8 cellular contexts compared by ENCODE assay signal in genomic region chr4:78644744-78645330, GRCh38.
DNase-seq lines count a peak whose midpoint lies in the region; ATAC-seq and TF ChIP-seq lines count a peak whose summit lies in the region.

No MANE protein-coding gene starts in this region.

- H3K36me3 ChIP-seq in A673 (ENCODE audit: insufficient read depth, low read length, poor library complexity, severe bottlenecking), result no peaks in the 10 kb centered on the region
- H3K36me3 ChIP-seq in thyroid gland, result no peaks in the 10 kb centered on the region

- no peaks in the 10 kb centered on the region for H3K36me3 Mint-ChIP-seq in naive thymus-derived CD8-positive, alpha-beta T cell

- 32 to 50% methylated on average over 4 of the region's 4 CpGs for WGBS in thyroid gland, 2 donors

- ATAC-seq in HG02678 (IDR thresholded peaks at IDR 0.05; ENCODE audit: unreplicated experiment) (peak; percentile 95), esophagus mucosa (peak; percentile 79)
- peak; percentile 98 to 99 for ATAC-seq in naive thymus-derived CD8-positive, alpha-beta T cell

- H3K9me3 ChIP-seq in A673 (ENCODE audit: low read depth, low read length, poor library complexity, severe bottlenecking), result no peaks in the 10 kb centered on the region
- no peaks in the 10 kb centered on the region for H3K9me3 ChIP-seq in thyroid gland

- H3K27me3 ChIP-seq in A673 (replicated peaks; ENCODE audit: insufficient read depth, low read depth, low read length, poor library complexity) (no peaks in the 10 kb centered on the region), thyroid gland (no peaks in the 10 kb centered on the region)

- H3K4me3 ChIP-seq in A673 (ENCODE audit: low read depth, low read length, poor library complexity, severe bottlenecking), result no peak overlapping the region
- H3K4me3 ChIP-seq in GM12875 (ENCODE audit: low read depth, low read length), result no peak overlapping the region
- no peak overlapping the region for H3K4me3 ChIP-seq in thyroid gland (replicated peaks in 1 of 3)

- no peak for TF ChIP-seq POLR2A in thyroid gland (IDR thresholded peaks at IDR 0.05)

- H3K9me3 Mint-ChIP-seq in naive thymus-derived CD8-positive, alpha-beta T cell, result no peaks in the 10 kb centered on the region

- H3K27ac ChIP-seq in A673 (ENCODE audit: low read depth, low read length, poor library complexity, severe bottlenecking) (peak overlapping the region; percentile 84), thyroid gland (peak overlapping the region; percentile 82 to 88 (median 85))

- H3K4me1 Mint-ChIP-seq in naive thymus-derived CD8-positive, alpha-beta T cell, result peaks cover 0 to 44% (median 5%) of the 10 kb centered on the region in 4 donors

- no peaks in the 10 kb centered on the region for H3K27me3 Mint-ChIP-seq in naive thymus-derived CD8-positive, alpha-beta T cell

- DNase-seq in A673 (ENCODE audit: low spot score) (peak; percentile 67), NCI-H146 treated with DMSO at 0.1 percent for 48 hours (lab: John Stamatoyannopoulos, UW; ENCODE audit: unreplicated experiment) (peak; percentile 5), thyroid gland (peak; percentile 63 to 74)
- peak; percentile 38 to 39 for DNase-seq in activated CD4-positive, alpha-beta T cell treated with anti-CD3 and anti-CD28 coated beads, Interleukin-2, amount 50 U/mL, for 4 hours
- DNase-seq in naive thymus-derived CD8-positive, alpha-beta T cell, result peak; percentile 7 to 71 (median 38)

- CTCF ChIA-PET in A673 (lab: Charles Lee), result no interaction called here

- intact Hi-C loops in A673 (cut with micrococcal nuclease; ENCODE audit: unreplicated experiment) (loop anchor here (10.0 kb wide), 2 partner anchors 130 to 220 kb away; partner anchors contain the start of gene BMP2K), thyroid gland (cut with DNase I) (no loop called here)

- no peak overlapping the region for H3K27ac Mint-ChIP-seq in naive thymus-derived CD8-positive, alpha-beta T cell

- BruUV-seq in A673 (replicated peaks; lab: Mats Ljungman, UMichigan), result no TSS peak

- POLR2A ChIA-PET in A673 (lab: Charles Lee; ENCODE audit: low non-redundant PET), result no interaction called here
- POLR2A ChIA-PET in naive thymus-derived CD8-positive, alpha-beta T cell (lab: Charles Lee), result interaction anchor here (1.1 kb wide), 1 partner anchor 131 kb away, joined by 4 read pairs; the partner anchor contains the start of gene BMP2K

- H3K4me1 ChIP-seq in A673 (ENCODE audit: insufficient read depth, low read length, poor library complexity, severe bottlenecking), result peaks cover 22% of the 10 kb centered on the region
- peaks cover 15 to 20% of the 10 kb centered on the region in 2 donors for H3K4me1 ChIP-seq in thyroid gland

- no peak overlapping the region for H3K4me3 Mint-ChIP-seq in naive thymus-derived CD8-positive, alpha-beta T cell

- peak; percentile 60 for TF ChIP-seq CTCF in A673 (conservative IDR thresholded peaks at IDR 0.05; ENCODE audit: low read depth, low read length)
- TF ChIP-seq CTCF in GM12875 (IDR thresholded peaks at IDR 0.05; ENCODE audit: borderline replicate concordance, insufficient read depth, low read depth, low read length), result peak; percentile 83
- peak; percentile 81 to 99 (median 93) for TF ChIP-seq CTCF in thyroid gland (IDR thresholded peaks at IDR 0.05)

Comparison
In these comparisons a context has a peak if more than half of its experiments do, and no peak if none do; other contexts are left out.
1. DNase-seq: peak in every context shown above with its lines; median percentile 68 in thyroid gland; 67 in A673; 38 in activated CD4-positive, alpha-beta T cell treated with anti-CD3 and anti-CD28 coated beads, Interleukin-2, amount 50 U/mL, for 4 hours; 38 in naive thymus-derived CD8-positive, alpha-beta T cell; 5 in NCI-H146 treated with DMSO at 0.1 percent for 48 hours.